In the genomic region with DNA sequence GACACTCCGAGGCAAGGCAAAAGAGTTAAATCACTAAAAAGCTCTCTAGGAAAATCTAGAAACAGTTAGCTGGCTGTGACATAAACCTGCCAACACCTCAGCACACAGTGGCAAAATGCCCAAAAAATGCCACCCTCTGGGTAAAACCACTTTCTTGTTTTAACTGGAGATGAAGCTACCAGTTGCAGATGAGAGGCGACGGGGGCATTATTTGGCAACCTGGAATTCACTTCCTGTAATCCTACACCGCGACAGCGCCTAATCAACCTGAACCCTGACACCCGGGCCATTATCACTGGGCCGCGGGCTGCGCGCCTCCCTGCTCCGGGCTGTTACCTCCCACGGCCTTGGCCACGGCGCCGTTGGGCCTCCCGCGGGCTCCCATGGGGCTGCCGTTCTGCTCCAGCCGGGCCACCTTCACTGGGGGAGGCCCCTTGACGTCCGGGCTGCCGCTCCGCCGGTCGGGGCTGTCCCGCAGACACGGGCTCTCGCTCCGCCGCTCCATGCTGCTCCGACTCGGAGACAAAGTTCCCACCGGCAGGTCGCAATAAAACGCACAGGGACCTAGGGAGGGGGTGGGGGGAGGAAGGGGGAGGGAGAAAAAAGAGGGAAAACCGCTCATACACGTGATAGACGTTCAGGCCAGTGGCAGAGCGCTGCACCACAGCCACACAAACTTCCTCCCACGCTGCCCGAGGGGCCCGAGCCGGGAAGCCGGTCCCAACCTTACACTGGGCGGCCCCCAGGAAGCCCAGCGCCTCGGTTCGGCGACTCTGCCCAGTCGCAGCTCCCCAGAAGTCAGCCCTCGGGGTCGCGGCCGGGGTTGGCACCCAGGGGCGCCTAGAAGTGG, we compare ENCODE assay signal across 8 cellular contexts.
DNase-seq lines count a peak whose midpoint lies in the region; ATAC-seq and TF ChIP-seq lines count a peak whose summit lies in the region.

No MANE protein-coding gene starts in this region.

- ATAC-seq in HG03442 (IDR thresholded peaks at IDR 0.05; ENCODE audit: unreplicated experiment): no peak
- ATAC-seq in HG03045 (IDR thresholded peaks at IDR 0.05; ENCODE audit: unreplicated experiment): no peak

- TF ChIP-seq CTCF in fibroblast of mammary gland (conservative IDR thresholded peaks at IDR 0.05; ENCODE audit: control insufficient read depth, insufficient read depth, low read depth, low read length): no peak
- TF ChIP-seq CTCF in retinal pigment epithelial cell (conservative IDR thresholded peaks at IDR 0.05; ENCODE audit: low read depth, low read length): no peak

- DNase-seq in DMS153 (lab: John Stamatoyannopoulos, UW) (peak; percentile 78), HUDEP-2 (lab: John Stamatoyannopoulos, UW; ENCODE audit: unreplicated experiment in 76 of 76) (peak in 75 of 76 experiments; percentile 16 to 91 (median 80)), RKO (ENCODE audit: low spot score) (peak; percentile 86), fibroblast of mammary gland (ENCODE audit: low read depth) (peak; percentile 24), retinal pigment epithelial cell (ENCODE audit: low read depth) (no peak), T-helper 2 cell (no peak)

- peak overlapping the region; percentile 79 for H3K4me3 ChIP-seq in fibroblast of mammary gland (ENCODE audit: control insufficient read depth, low read depth, low read length)
- peak overlapping the region; percentile 75 for H3K4me3 ChIP-seq in retinal pigment epithelial cell (ENCODE audit: low read length)

Comparison
In these comparisons a context has a peak if more than half of its experiments do, and no peak if none do; other contexts are left out.
1. DNase-seq: peak in DMS153 (single experiment), HUDEP-2 (75 of 76), RKO (single experiment) and fibroblast of mammary gland (single experiment); none in retinal pigment epithelial cell (single experiment) and T-helper 2 cell (0 of 5).